8 cellular contexts compared by ENCODE assay signal in the genomic region with DNA sequence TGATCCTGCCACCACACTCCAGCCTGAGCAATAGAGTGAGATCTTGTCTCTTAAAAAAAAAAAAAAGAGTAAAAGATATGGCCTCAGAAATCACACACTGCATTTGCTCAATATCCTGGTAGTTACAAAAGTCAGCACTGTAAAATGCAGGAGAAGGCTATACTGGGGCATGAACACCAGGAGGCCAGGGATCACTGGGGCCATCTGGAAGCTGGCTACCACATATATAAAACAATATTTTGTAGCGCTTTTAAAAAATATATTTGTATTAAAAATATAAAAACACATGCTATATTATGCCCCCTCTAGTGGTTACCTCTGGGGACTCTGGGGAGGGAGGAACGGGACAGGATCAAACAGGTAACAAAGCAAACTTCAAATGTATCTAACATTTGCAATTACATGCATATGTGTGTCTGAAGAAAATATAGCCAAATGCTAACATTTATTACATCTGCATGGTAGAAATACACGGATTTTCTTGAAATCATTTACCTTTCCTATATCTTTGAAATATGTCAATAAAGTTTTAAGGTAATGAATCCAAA. TPM values are rescaled to one million over a fixed set of nuclear protein-coding genes. Genes with fewer than 3 reads are reported as not detected.
DNase-seq lines count a peak whose midpoint lies in the region; ATAC-seq and TF ChIP-seq lines count a peak whose summit lies in the region.

No MANE protein-coding gene starts in this region.

- no peak overlapping the region for H3K4me2 ChIP-seq in DOHH2 (ENCODE audit: low read length)

- H3K9me2 ChIP-seq in DOHH2 (replicated peaks; ENCODE audit: control insufficient read depth, low read length): no peaks in the 10 kb centered on the region

- peaks cover 26% of the 10 kb centered on the region for H3K36me3 ChIP-seq in DOHH2 (ENCODE audit: control insufficient read depth, low read length)
- H3K36me3 ChIP-seq in right lobe of liver: no peaks in the 10 kb centered on the region

- H3K27ac ChIP-seq in DOHH2 (ENCODE audit: low read depth, low read length): no peak overlapping the region
- H3K27ac ChIP-seq in right lobe of liver: no peak overlapping the region

- no peak overlapping the region for H3K4me3 ChIP-seq in DOHH2 (ENCODE audit: low read length)
- H3K4me3 ChIP-seq in right lobe of liver: no peak overlapping the region

- H3K79me2 ChIP-seq in DOHH2 (ENCODE audit: control insufficient read depth, low read length): peaks cover 37% of the 10 kb centered on the region

- H3K27me3 ChIP-seq in DOHH2 (ENCODE audit: control insufficient read depth, low read length) (no peaks in the 10 kb centered on the region), right lobe of liver (no peaks in the 10 kb centered on the region)

- H3K9me3 ChIP-seq in DOHH2 (ENCODE audit: control insufficient read depth, insufficient read depth, low read length) (no peaks in the 10 kb centered on the region), right lobe of liver (no peaks in the 10 kb centered on the region)

- TF ChIP-seq CTCF in DOHH2 (IDR thresholded peaks at IDR 0.05; ENCODE audit: low read depth, low read length, poor library complexity, severe bottlenecking): peak; percentile 37
- peak in 3 of 4 donors; percentile 42 to 48 (median 46) for TF ChIP-seq CTCF in right lobe of liver (IDR thresholded peaks at IDR 0.05)

- peak; percentile 50 to 57 for DNase-seq in Kasumi-1 (lab: John Stamatoyannopoulos, UW)
- peak; percentile 38 for DNase-seq in activated naive CD4-positive, alpha-beta T cell treated with anti-CD3 and anti-CD28 coated beads, Interleukin-2, amount 50 U/mL, for 16 hours
- no peak for DNase-seq in right lobe of liver
- DNase-seq in NCI-H2171 treated with DMSO at 0.1 percent for 48 hours (lab: John Stamatoyannopoulos, UW): no peak
- DNase-seq in kidney glomerular epithelial cell (lab: John Stamatoyannopoulos, UW): no peak
- DNase-seq in NCI-H1417 treated with DMSO at 0.1 percent for 48 hours (lab: John Stamatoyannopoulos, UW): no peak
- no peak for DNase-seq in left cardiac atrium

- TF ChIP-seq POLR2A in right lobe of liver (IDR thresholded peaks at IDR 0.05): no peak

- intact Hi-C loops in right lobe of liver (cut with DNase I) (no loop called here), left cardiac atrium (cut with DNase I) (no loop called here)

- WGBS in right lobe of liver (ENCODE audit: insufficient coverage, low coverage, low lambda C conversion rate, missing lambda C conversion rate): 82% methylated on average over 3 of the region's 3 CpGs

- H4K20me1 ChIP-seq in DOHH2 (ENCODE audit: control insufficient read depth, insufficient read depth, low read depth, low read length): peaks cover 5% of the 10 kb centered on the region; the same call in 1 of the 2 replicates

- no peaks in the 10 kb centered on the region; the same call in none of the 2 replicates for H3F3A ChIP-seq in DOHH2 (ENCODE audit: control insufficient read depth, insufficient read depth)

- ATAC-seq in right lobe of liver (no peak), left cardiac atrium (no peak)

- H3K4me1 ChIP-seq in DOHH2 (ENCODE audit: control insufficient read depth, low read length): peaks cover 15% of the 10 kb centered on the region
- H3K4me1 ChIP-seq in right lobe of liver: no peaks in the 10 kb centered on the region

RNA-seq across cellular contexts. Expression of gene C4orf46, which starts 4.0 kb away (rescaled TPM):
- total RNA-seq in right lobe of liver (1 to 10 TPM in 2 of 6 experiments, under 1 TPM in 4; 0.54 to 2.8 (median 0.92) TPM), left cardiac atrium (1 to 10 TPM; 2.8 to 3.3 TPM)

RNA-seq across cellular contexts. Expression of gene ETFDH, which starts 4.4 kb away (rescaled TPM):
- 100 to 1,000 TPM; 100 to 146 (median 127) TPM for total RNA-seq in right lobe of liver
- 100 to 1,000 TPM; 161 to 171 TPM for total RNA-seq in left cardiac atrium

RNA-seq across cellular contexts. Expression of gene PPID, which starts 55.5 kb away (rescaled TPM):
- total RNA-seq in right lobe of liver: 10 to 100 TPM; 12.6 to 31.4 (median 18.5) TPM
- total RNA-seq in left cardiac atrium: 10 to 100 TPM; 22.6 to 30.7 TPM

Comparison
In these comparisons a context has a peak if more than half of its experiments do, and no peak if none do; other contexts are left out.
1. DNase-seq: peak in Kasumi-1 (2 of 2) and activated naive CD4-positive, alpha-beta T cell treated with anti-CD3 and anti-CD28 coated beads, Interleukin-2, amount 50 U/mL, for 16 hours (single experiment); none in right lobe of liver (0 of 3), NCI-H2171 treated with DMSO at 0.1 percent for 48 hours (single experiment), kidney glomerular epithelial cell (single experiment), NCI-H1417 treated with DMSO at 0.1 percent for 48 hours (single experiment) and left cardiac atrium (single experiment).